Comparison of ENCODE assay signal across 18 cellular contexts in genomic region chr16:15880434-15880833, GRCh38. TPM values are rescaled to one million over a fixed set of nuclear protein-coding genes. Genes with fewer than 3 reads are reported as not detected.
DNase-seq lines count a peak whose midpoint lies in the region; ATAC-seq, FAIRE-seq and TF ChIP-seq lines count a peak whose summit lies in the region.
"Had no signal": no experiment of that assay in that cellular context is flagged by ENCODE, and none has a peak within 500 bp of the region (broad histone marks: within the 10 kb centered on the region; RNA-seq: fewer than 3 reads in every experiment).

No MANE protein-coding gene starts in this region.

- POLR2A ChIA-PET in AG04450 (lab: Yijun Ruan, JAX) (no interaction called here), GM12878 (lab: Charles Lee) (no interaction called here)

- peaks cover 3% of the 10 kb centered on the region; the same call in 1 of the 2 replicates for H3K4me1 ChIP-seq in GM12878 (ENCODE audit: control insufficient read depth, insufficient read depth, low read length)

- no peak for TF ChIP-seq RAD21 in GM12878 (IDR thresholded peaks at IDR 0.05; ENCODE audit: insufficient read depth, low read depth, low read length)

- H3K4me2 ChIP-seq in GM12878 (ENCODE audit: control insufficient read depth, insufficient read depth), result no peak overlapping the region
- H3K4me2 ChIP-seq: hepatocyte had no signal

- H3K36me3 ChIP-seq in GM12878 (ENCODE audit: control insufficient read depth in 2 of 2, insufficient read depth in 2 of 2, low read length in 1 of 2), result peaks cover 3 to 6% of the 10 kb centered on the region in 2 experiments

- peak overlapping the region; percentile 39 for H3K27ac ChIP-seq in AG04450 (ENCODE audit: low read depth, low read length)
- H3K27ac ChIP-seq in GM12878 (ENCODE audit: control insufficient read depth, insufficient read depth), result no peak overlapping the region
- H3K27ac ChIP-seq: hepatocyte had no signal

- intact Hi-C loops in GM12878 (cut with micrococcal nuclease; ENCODE audit: unreplicated experiment), result loop anchor here (10.0 kb wide), 1 partner anchor 154 kb away; no protein-coding TSS in a partner anchor

- H3K9ac ChIP-seq in GM12878 (ENCODE audit: control insufficient read depth, insufficient read depth, low read length), result no peak overlapping the region

- WGBS in GM12878 (ENCODE audit: insufficient coverage, insufficient replicate concordance, low lambda C conversion rate, missing lambda C conversion rate), result 56% methylated on average over 3 of the region's 3 CpGs

- in situ Hi-C loops in GM12878 (cut with MboI), result no loop called here

- no peak for FAIRE-seq in GM12878 (lab: Jason Lieb, UNC)
- no peak for FAIRE-seq in GM12891 (lab: Jason Lieb, UNC)

- TF ChIP-seq CTCF in AG04450 (IDR thresholded peaks at IDR 0.05; ENCODE audit: low read depth, low read length) (no peak), GM12878 (IDR thresholded peaks at IDR 0.05 in 2 of 3, conservative IDR thresholded peaks at IDR 0.05 in 1 of 3; ENCODE audit: control insufficient read depth in 2 of 3, extremely low read depth in 1 of 3, insufficient read depth in 1 of 3, low read depth in 3 of 3, low read length in 3 of 3) (no peak), foreskin fibroblast (IDR thresholded peaks at IDR 0.05; ENCODE audit: low read depth, low read length) (no peak)

- no peaks in the 10 kb centered on the region for H3K27me3 ChIP-seq in AG04450 (ENCODE audit: control insufficient read depth, insufficient read depth, low read length)
- H3K27me3 ChIP-seq in GM12878 (replicated peaks in 1 of 2; ENCODE audit: control insufficient read depth in 2 of 2, insufficient read depth in 2 of 2, low read length in 1 of 2), result no peaks in the 10 kb centered on the region
- H3K27me3 ChIP-seq: hepatocyte, upper lobe of left lung had no signal

- H3K4me3 ChIP-seq in AG04450 (ENCODE audit: low read depth, low read length), result no peak overlapping the region
- no peak overlapping the region for H3K4me3 ChIP-seq in GM12878
- no peak overlapping the region for H3K4me3 ChIP-seq in foreskin fibroblast (ENCODE audit: low read depth in 1 of 2, low read length in 2 of 2)
- H3K4me3 ChIP-seq: coronary artery, hepatocyte, mucosa of descending colon, SK-N-MC, upper lobe of left lung had no signal

- no peak overlapping the region for H2AFZ ChIP-seq in GM12878 (ENCODE audit: control insufficient read depth, low read depth, low read length)
- H2AFZ ChIP-seq: hepatocyte had no signal

- BruUV-seq in GM12878 (replicated peaks; lab: Mats Ljungman, UMichigan), result no TSS peak

- peak; percentile 35; the same call in 2 of the 3 replicates for ATAC-seq in GM12878
- ATAC-seq: mucosa of descending colon had no signal

- no peak for TF ChIP-seq POLR2A in GM12878 (IDR thresholded peaks at IDR 0.05; ENCODE audit: low read depth, low read length)
- TF ChIP-seq POLR2A in GM12891 (IDR thresholded peaks at IDR 0.05; ENCODE audit: low read depth, low read length), result no peak

- CTCF ChIA-PET in AG04450 (lab: Charles Lee) (interaction anchor here (1.7 kb wide), 1 partner anchor 8 kb away, joined by 4 read pairs; the partner anchor contains the start of gene CEP20), GM12878 (lab: Yijun Ruan, JAX) (interaction anchor here (0.6 kb wide), 1 partner anchor 17 kb away, joined by 3 read pairs; no protein-coding TSS in a partner anchor)

- H3K9me3 ChIP-seq in AG04450 (ENCODE audit: control insufficient read depth, insufficient read depth, low read length) (no peaks in the 10 kb centered on the region), GM12878 (replicated peaks; ENCODE audit: control insufficient read depth, insufficient read depth, low read length) (no peaks in the 10 kb centered on the region)
- H3K9me3 ChIP-seq: mucosa of descending colon, upper lobe of left lung had no signal

- peak; percentile 21 for DNase-seq in NCI-H345 (lab: John Stamatoyannopoulos, UW)
- DNase-seq in NCI-H345 treated with DMSO at 0.1 percent for 48 hours (lab: John Stamatoyannopoulos, UW; ENCODE audit: unreplicated experiment), result no peak
- DNase-seq in AG04450 (ENCODE audit: low read depth, low spot score), result no peak
- DNase-seq in GM12878 (ENCODE audit: low read depth, low spot score), result no peak
- DNase-seq in midbrain (lab: John Stamatoyannopoulos, UW), result peak; percentile 18
- DNase-seq in GM12891 (ENCODE audit: insufficient read length, low spot score), result no peak
- DNase-seq in activated gamma-delta T cell (lab: John Stamatoyannopoulos, UW), result no peak
- no peak for DNase-seq in foreskin fibroblast
- DNase-seq: activated CD4-positive, alpha-beta T cell treated with anti-CD3 and anti-CD28 coated beads, Interleukin-2, amount 50 U/mL, for 48 hours; activated effector memory CD4-positive, alpha-beta T cell treated with Interleukin-2 at 50 U/mL for 16 hours; mucosa of descending colon; NCI-H187 treated with DMSO at 0.1 percent for 48 hours; stimulated activated CD4-positive, alpha-beta T cell treated with anti-CD3 and anti-CD28 coated beads, Interleukin-4, amount 100 ng/mL, for 4 hours; upper lobe of left lung had no signal

- SMC1A ChIA-PET in GM12878 (lab: Charles Lee; ENCODE audit: uncharacterized antibody, unreplicated experiment), result interaction anchor here (2.8 kb wide), 1 partner anchor 8 kb away, joined by 14 read pairs; the partner anchor contains the start of gene CEP20

- RAD21 ChIA-PET in GM12878 (lab: Charles Lee; ENCODE audit: unreplicated experiment), result no interaction called here

- H3K79me2 ChIP-seq in GM12878 (ENCODE audit: control insufficient read depth, insufficient read depth, low read length), result peaks cover 7% of the 10 kb centered on the region

- no peak for TF ChIP-seq EP300 in GM12878 (IDR thresholded peaks at IDR 0.05; ENCODE audit: borderline replicate concordance in 1 of 2, control insufficient read depth in 1 of 2, low read depth in 2 of 2, low read length in 2 of 2)

- H4K20me1 ChIP-seq in GM12878 (ENCODE audit: control insufficient read depth, insufficient read depth), result no peaks in the 10 kb centered on the region

TF ChIP-seq in GM12878, 131 proteins besides CTCF, POLR2A, EP300 and RAD21 (continues in another document):
- TF ChIP-seq DPF2 (IDR thresholded peaks at IDR 0.05), result no peak
- TF ChIP-seq RB1 (IDR thresholded peaks at IDR 0.05; ENCODE audit: borderline replicate concordance), result no peak
- no peak for TF ChIP-seq POLR2AphosphoS2 (IDR thresholded peaks at IDR 0.05; ENCODE audit: low read depth, low read length)
- no peak for TF ChIP-seq BHLHE40 (IDR thresholded peaks at IDR 0.05; ENCODE audit: borderline replicate concordance in 1 of 2, low read depth in 2 of 2, low read length in 1 of 2)
- no peak for TF ChIP-seq STAT1 (conservative IDR thresholded peaks at IDR 0.05)
- no peak for TF ChIP-seq SP1 (IDR thresholded peaks at IDR 0.05; ENCODE audit: low read depth, low read length)

TF ChIP-seq in GM12891, 5 proteins besides CTCF, POLR2A, EP300 and RAD21:
- TF ChIP-seq POLR2AphosphoS5 (IDR thresholded peaks at IDR 0.05; ENCODE audit: low read depth, low read length) (no peak), PAX5 (IDR thresholded peaks at IDR 0.05; ENCODE audit: insufficient read depth, low read length, severe bottlenecking) (no peak), TAF1 (IDR thresholded peaks at IDR 0.05; ENCODE audit: low read depth, low read length) (no peak), POU2F2 (IDR thresholded peaks at IDR 0.05; ENCODE audit: low read depth, low read length) (no peak)

RNA-seq across cellular contexts. Expression of gene CEP20, which starts 8.0 kb away (rescaled TPM):
- polyA plus RNA-seq in AG04450 (2011; rRNA removed) (38.9 and 49.3 TPM in 2 replicates), GM12878 (2011; rRNA removed) (57.8 and 87.4 TPM in 2 replicates), GM12878 (2014; fragmentation: Illumina TruSeq; extraction: Trizol) (52.2 and 70.3 TPM in 2 replicates), GM12878 (2014; fragmentation: Nextera tagmentation; extraction: Ambion mirVana) (10 to 100 TPM; 52.2 to 55.2 TPM), GM12878 (2014; rRNA removed) (23.6 and 33.7 TPM in 2 replicates), GM12878 (2016; fragmentation: Nextera tagmentation; extraction: Ambion mirVana) (10 to 100 TPM; 53.4 to 53.9 TPM)
- 16.4 and 29.0 TPM in 2 replicates for polyA minus RNA-seq in AG04450 (2011; rRNA and poly(A)+ RNA removed)
- total RNA-seq in GM12878 (2013; cell fraction: nucleolus; rRNA removed), result 8.6 and 13.2 TPM in 2 replicates
- total RNA-seq in GM12878 (2014; rRNA removed) (38.0 and 43.8 TPM in 2 replicates), GM12878 (2014; rRNA removed; fragmentation: Illumina TruSeq; extraction: Trizol) (52.1 and 53.0 TPM in 2 replicates), GM12878 (2021) (30.5 and 33.4 TPM in 2 replicates)
- polyA plus RNA-seq in GM12878 (2011; ENCODE audit: low read depth), result 18.6 TPM
- 15.4 and 20.0 TPM in 2 replicates for polyA plus RNA-seq in GM12878 (2011; cell fraction: cytosol; rRNA removed)
- polyA plus RNA-seq in GM12878 (2011; cell fraction: nucleus; rRNA removed), result 5.6 and 7.0 TPM in 2 replicates
- polyA plus RNA-seq in GM12878 (2012), result 25.1 and 34.2 TPM in 2 replicates
- 19.6 and 49.7 TPM in 2 replicates for polyA minus RNA-seq in GM12878 (2011; rRNA and poly(A)+ RNA removed)
- 9.8 and 10.8 TPM in 2 replicates for polyA minus RNA-seq in GM12878 (2011; cell fraction: cytosol; rRNA and poly(A)+ RNA removed)
- polyA minus RNA-seq in GM12878 (2011; cell fraction: nucleus; rRNA and poly(A)+ RNA removed), result 1.2 and 3.8 TPM in 2 replicates
- 18.7 TPM for polyA plus RNA-seq in GM12891 (2012; ENCODE audit: low read depth, missing spikeins)

RNA-seq across cellular contexts. Expression of gene MYH11, which starts 23.6 kb away (rescaled TPM):
- polyA plus RNA-seq in AG04450 (2011; rRNA removed), result 0.20 and 0.22 TPM in 2 replicates
- polyA minus RNA-seq in AG04450 (2011; rRNA and poly(A)+ RNA removed), result 0.26 and 0.32 TPM in 2 replicates
- not detected in 2 replicates for total RNA-seq in GM12878 (2013; cell fraction: nucleolus; rRNA removed)
- under 0.01 and 0.06 TPM in 2 replicates for total RNA-seq in GM12878 (2014; rRNA removed)
- total RNA-seq in GM12878 (2014; rRNA removed; fragmentation: Illumina TruSeq; extraction: Trizol), result 0.05 and 0.13 TPM in 2 replicates
- total RNA-seq in GM12878 (2021), result 0.41 and 0.58 TPM in 2 replicates
- polyA plus RNA-seq in GM12878 (2011; ENCODE audit: low read depth), result 0.18 TPM
- polyA plus RNA-seq in GM12878 (2011; rRNA removed), result not detected in 2 replicates
- not detected in 2 replicates for polyA plus RNA-seq in GM12878 (2011; cell fraction: cytosol; rRNA removed)
- not detected in 2 replicates for polyA plus RNA-seq in GM12878 (2011; cell fraction: nucleus; rRNA removed)
- polyA plus RNA-seq in GM12878 (2012), result 0.31 and 0.85 TPM in 2 replicates
- 0.01 TPM in 1 of 2 replicates, not detected in the other for polyA plus RNA-seq in GM12878 (2014; fragmentation: Illumina TruSeq; extraction: Trizol)
- polyA plus RNA-seq in GM12878 (2014; fragmentation: Nextera tagmentation; extraction: Ambion mirVana), result under 1 TPM; 0.05 to 0.40 TPM
- polyA plus RNA-seq in GM12878 (2014; rRNA removed), result 0.01 TPM in 1 of 2 replicates, not detected in the other
- 1 to 10 TPM in 1 of 2 experiments, under 1 TPM in 1; 0.88 to 1.9 TPM for polyA plus RNA-seq in GM12878 (2016; fragmentation: Nextera tagmentation; extraction: Ambion mirVana)
- not detected in 2 replicates for polyA minus RNA-seq in GM12878 (2011; rRNA and poly(A)+ RNA removed)
- not detected in 2 replicates for polyA minus RNA-seq in GM12878 (2011; cell fraction: cytosol; rRNA and poly(A)+ RNA removed)
- polyA minus RNA-seq in GM12878 (2011; cell fraction: nucleus; rRNA and poly(A)+ RNA removed), result not detected in 2 replicates
- 0.76 TPM for polyA plus RNA-seq in GM12891 (2012; ENCODE audit: low read depth, missing spikeins)
- total RNA-seq: A172 had no signal

Comparison
In these comparisons a context has a peak if more than half of its experiments do, and no peak if none do; other contexts are left out.
1. DNase-seq: peak in NCI-H345 (single experiment) and midbrain (single experiment); none in NCI-H345 treated with DMSO at 0.1 percent for 48 hours (single experiment), AG04450 (single experiment), GM12878 (single experiment), GM12891 (single experiment), activated gamma-delta T cell (single experiment) and foreskin fibroblast (0 of 2).